ENCODE assay signal across 1 cellular context in genomic region chr4:83771113-83771705, GRCh38.
TF ChIP-seq lines count a peak whose summit lies in the region.

No MANE protein-coding gene starts in this region.

TF ChIP-seq in GM23338, 12 proteins besides CTCF, POLR2A, EP300 and RAD21 (continued from another document):
- TF ChIP-seq REST (IDR thresholded peaks at IDR 0.05; ENCODE audit: unreplicated experiment) (no peak), ZNF331 (CRISPR knock-in tag; IDR thresholded peaks at IDR 0.05; ENCODE audit: low read depth) (no peak), EZH2phosphoT487 (IDR thresholded peaks at IDR 0.05; ENCODE audit: unreplicated experiment) (no peak)
